1 cellular context compared by ENCODE assay signal in genomic region chr16:88767546-88767945, GRCh38.
TF ChIP-seq lines count a peak whose summit lies in the region.

No MANE protein-coding gene starts in this region.

TF ChIP-seq in H1, 55 proteins besides CTCF, POLR2A, EP300 and RAD21:
- TF ChIP-seq MAFK (IDR thresholded peaks at IDR 0.05; ENCODE audit: low read depth, low read length) (no peak), RFX5 (IDR thresholded peaks at IDR 0.05; ENCODE audit: borderline replicate concordance, low read depth, low read length) (no peak)
